Comparison of ENCODE assay signal across 8 cellular contexts in the genomic region with DNA sequence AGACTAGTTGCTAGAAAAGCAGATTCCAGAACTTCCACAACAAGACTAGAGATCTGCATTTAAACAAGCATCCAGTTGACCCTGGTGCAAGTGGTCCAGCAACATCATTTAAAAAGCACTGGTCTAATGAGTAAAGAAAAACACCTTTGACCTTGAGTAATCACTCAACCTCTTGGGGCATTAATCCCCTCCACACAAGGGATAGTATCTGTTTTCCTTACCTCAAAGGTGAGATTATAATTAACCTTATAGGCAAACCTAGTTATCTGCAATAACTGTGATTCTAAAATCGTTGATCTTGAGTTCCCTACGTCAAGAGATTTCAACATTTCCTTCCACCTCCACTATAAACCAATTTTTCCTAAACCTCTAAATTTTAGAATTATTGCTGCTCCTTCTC. TPM values are rescaled to one million over a fixed set of nuclear protein-coding genes. Genes with fewer than 3 reads are reported as not detected.
DNase-seq lines count a peak whose midpoint lies in the region; TF ChIP-seq lines count a peak whose summit lies in the region.

No MANE protein-coding gene starts in this region.

- H3K36me3 Mint-ChIP-seq in CD4-positive, alpha-beta memory T cell: peaks cover 21 to 41% of the 10 kb centered on the region in 2 donors
- H3K36me3 Mint-ChIP-seq in endothelial cell (ENCODE audit: low read depth, unreplicated experiment): peaks cover 11% of the 10 kb centered on the region

- peak overlapping the region; percentile 90 for H3K27ac ChIP-seq in CD4-positive, alpha-beta memory T cell (ENCODE audit: low read depth, low read length)
- peak overlapping the region; percentile 88 for H3K27ac ChIP-seq in OCI-LY1 (ENCODE audit: low read depth, low read length, poor library complexity, severe bottlenecking)
- peak overlapping the region; percentile 98 for H3K27ac ChIP-seq in neutrophil
- no peak overlapping the region for H3K27ac ChIP-seq in substantia nigra (ENCODE audit: low read depth, low read length, poor library complexity, severe bottlenecking)

- peak overlapping the region; percentile 87 to 94 for H3K4me3 ChIP-seq in CD4-positive, alpha-beta memory T cell (ENCODE audit: low read length in 2 of 2)
- H3K4me3 ChIP-seq in OCI-LY1 (ENCODE audit: low read depth, low read length, poor library complexity, severe bottlenecking) (peak overlapping the region; percentile 81), neutrophil (ENCODE audit: low read depth in 1 of 2, low read length in 1 of 2) (peak overlapping the region; percentile 86 to 95)

- H3K27ac Mint-ChIP-seq in CD4-positive, alpha-beta memory T cell: peak overlapping the region; percentile 97 to 100 (median 100)
- peak overlapping the region; percentile 99 for H3K27ac Mint-ChIP-seq in endothelial cell (ENCODE audit: unreplicated experiment)

- CTCF ChIA-PET in CD4-positive, alpha-beta memory T cell (lab: Charles Lee; ENCODE audit: partially characterized antibody): no interaction called here

- H3K4me3 Mint-ChIP-seq in CD4-positive, alpha-beta memory T cell: peak overlapping the region; percentile 93 to 100 (median 98)
- H3K4me3 Mint-ChIP-seq in endothelial cell (ENCODE audit: unreplicated experiment): peak overlapping the region; percentile 99

- H3K9ac ChIP-seq in OCI-LY1 (ENCODE audit: low read length): peak overlapping the region; percentile 87

- H3K79me2 ChIP-seq in OCI-LY1 (ENCODE audit: insufficient read depth, low read length): peaks cover 49% of the 10 kb centered on the region

- H3K4me1 ChIP-seq in CD4-positive, alpha-beta memory T cell (ENCODE audit: insufficient read depth, low read length): peaks cover 51% of the 10 kb centered on the region
- H3K4me1 ChIP-seq in OCI-LY1 (ENCODE audit: insufficient read depth, low read length, severe bottlenecking): peaks cover 37% of the 10 kb centered on the region
- peaks cover 35 to 36% of the 10 kb centered on the region in 2 experiments for H3K4me1 ChIP-seq in neutrophil (ENCODE audit: control insufficient read depth in 1 of 2, insufficient read depth in 1 of 2, low read depth in 1 of 2, low read length in 1 of 2)

- no peaks in the 10 kb centered on the region for H3F3A ChIP-seq in OCI-LY1 (ENCODE audit: insufficient read depth, low read length)

- DNase-seq in CD4-positive, alpha-beta memory T cell: no peak
- DNase-seq in endothelial cell (ENCODE audit: low spot score) (no peak), NCI-H526 treated with DMSO at 0.1 percent for 48 hours (lab: John Stamatoyannopoulos, UW) (no peak), kidney glomerular epithelial cell (lab: John Stamatoyannopoulos, UW) (no peak), SHP77 treated with DMSO at 0.1 percent for 48 hours (lab: John Stamatoyannopoulos, UW) (no peak), substantia nigra (lab: John Stamatoyannopoulos, UW) (no peak)

- peaks cover 26 to 64% (median 44%) of the 10 kb centered on the region in 4 donors for H3K4me1 Mint-ChIP-seq in CD4-positive, alpha-beta memory T cell
- H3K4me1 Mint-ChIP-seq in endothelial cell (ENCODE audit: unreplicated experiment): peaks cover 26% of the 10 kb centered on the region

- intact Hi-C loops in CD4-positive, alpha-beta memory T cell (cut with micrococcal nuclease): no loop called here

- H4K20me1 ChIP-seq in OCI-LY1 (ENCODE audit: insufficient read depth, low read length): peaks cover 4% of the 10 kb centered on the region; the same call in 1 of the 2 replicates

- H3K36me3 ChIP-seq in CD4-positive, alpha-beta memory T cell (ENCODE audit: insufficient read depth, low read length): peaks cover 16% of the 10 kb centered on the region
- peaks cover 31% of the 10 kb centered on the region for H3K36me3 ChIP-seq in OCI-LY1 (ENCODE audit: insufficient read depth, low read length)
- H3K36me3 ChIP-seq in neutrophil: peaks cover 30% of the 10 kb centered on the region

- POLR2A ChIA-PET in CD4-positive, alpha-beta memory T cell (lab: Charles Lee; ENCODE audit: partially characterized antibody): interaction anchor here (0.6 to 3.5 kb wide), 7 partner anchors 9 to 562 kb away, joined by 3 to 84 read pairs (median 4); partner anchors contain the start of genes CCDC77, RAD52 and WNK1

- H3K9me3 ChIP-seq in CD4-positive, alpha-beta memory T cell (ENCODE audit: control insufficient read depth in 1 of 2, low read length in 2 of 2): no peaks in the 10 kb centered on the region
- H3K9me3 ChIP-seq in OCI-LY1 (ENCODE audit: low read length) (no peaks in the 10 kb centered on the region), neutrophil (no peaks in the 10 kb centered on the region)

- H2AFZ ChIP-seq in OCI-LY1 (ENCODE audit: low read length): no peak overlapping the region

- H3K9me2 ChIP-seq in OCI-LY1 (ENCODE audit: low read depth, low read length): no peaks in the 10 kb centered on the region

- TF ChIP-seq CTCF in OCI-LY1 (IDR thresholded peaks at IDR 0.05; ENCODE audit: low read length) (no peak), endothelial cell (IDR thresholded peaks at IDR 0.05; ENCODE audit: unreplicated experiment) (no peak), neutrophil (IDR thresholded peaks at IDR 0.05) (no peak)

- no peaks in the 10 kb centered on the region for H3K27me3 ChIP-seq in CD4-positive, alpha-beta memory T cell (ENCODE audit: insufficient read depth, low read length)
- H3K27me3 ChIP-seq in OCI-LY1 (ENCODE audit: insufficient read depth, low read length): no peaks in the 10 kb centered on the region
- H3K27me3 ChIP-seq in neutrophil: no peaks in the 10 kb centered on the region

- peak overlapping the region; percentile 90 for H3K4me2 ChIP-seq in OCI-LY1 (ENCODE audit: low read length)

- peaks cover 0 to 4% (median 0%) of the 10 kb centered on the region in 8 donors for H3K9me3 Mint-ChIP-seq in CD4-positive, alpha-beta memory T cell
- H3K9me3 Mint-ChIP-seq in endothelial cell (ENCODE audit: unreplicated experiment): no peaks in the 10 kb centered on the region

- peaks cover 0 to 4% of the 10 kb centered on the region in 2 donors for H3K27me3 Mint-ChIP-seq in CD4-positive, alpha-beta memory T cell
- peaks cover 7% of the 10 kb centered on the region for H3K27me3 Mint-ChIP-seq in endothelial cell (ENCODE audit: unreplicated experiment)

RNA-seq across cellular contexts. Expression of gene KDM5A, which starts 1.1 kb away (rescaled TPM):
- total RNA-seq in CD4-positive, alpha-beta memory T cell: 100 to 1,000 TPM; 126 to 134 TPM
- 10 to 100 TPM; 40.7 to 69.8 TPM for polyA plus RNA-seq in CD4-positive, alpha-beta memory T cell
- total RNA-seq in endothelial cell (ENCODE audit: unreplicated experiment): 86.3 TPM

RNA-seq across cellular contexts. Expression of gene CCDC77, which starts 13.4 kb away (rescaled TPM):
- 10 to 100 TPM in 1 of 2 experiments, 1 to 10 TPM in 1; 7.9 to 13.0 TPM for total RNA-seq in CD4-positive, alpha-beta memory T cell
- 1 to 10 TPM; 5.3 to 9.0 TPM for polyA plus RNA-seq in CD4-positive, alpha-beta memory T cell
- 13.3 TPM for total RNA-seq in endothelial cell (ENCODE audit: unreplicated experiment)
